In the genomic region with DNA sequence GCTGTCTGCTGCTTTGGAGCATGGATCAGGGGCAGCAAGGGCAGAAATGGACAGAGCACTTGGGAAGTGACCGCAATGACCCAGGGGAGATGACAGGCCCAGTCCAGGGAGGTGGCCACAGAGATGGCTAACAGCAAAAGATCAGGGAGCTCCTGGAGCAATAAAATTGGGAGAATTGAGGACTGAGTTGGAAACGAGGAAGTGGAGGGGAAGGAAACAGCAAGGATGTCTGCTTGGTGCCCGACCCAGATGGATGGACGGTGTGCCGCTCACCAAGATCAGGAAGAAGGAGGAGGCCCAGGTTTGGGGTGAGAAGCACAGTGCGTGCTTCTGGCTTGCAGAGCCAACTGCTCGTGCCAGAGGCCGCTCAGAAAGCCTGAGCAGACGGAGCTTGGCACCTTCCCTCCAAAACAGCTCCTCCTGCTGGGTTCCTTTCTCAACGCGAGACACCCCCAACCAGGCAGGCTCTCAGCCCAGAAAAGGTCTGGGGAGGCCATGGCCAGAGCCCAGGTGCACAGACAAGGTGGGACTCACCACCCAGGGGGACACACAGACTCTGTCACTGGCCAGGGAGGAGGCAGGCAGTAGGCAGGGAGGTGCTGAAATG, we compare ENCODE assay signal across 9 cellular contexts. TPM values are rescaled to one million over a fixed set of nuclear protein-coding genes. Genes with fewer than 3 reads are reported as not detected.
A peak's percentile ranks its signal among the peaks of the same experiment; 100 is the strongest.
DNase-seq lines count a peak whose midpoint lies in the region; ATAC-seq and TF ChIP-seq lines count a peak whose summit lies in the region.
"Had no signal": no experiment of that assay in that cellular context is flagged by ENCODE, and none has a peak within 500 bp of the region (broad histone marks: within the 10 kb centered on the region; RNA-seq: fewer than 3 reads in every experiment).

No MANE protein-coding gene starts in this region.

- CTCF ChIA-PET in SK-N-SH (lab: Yijun Ruan, JAX): interaction anchor here (0.7 to 14.2 kb wide), 12 partner anchors 7 to 269 kb away, joined by 3 to 209 read pairs (median 4); no protein-coding TSS in a partner anchor

- TF ChIP-seq EP300 in SK-N-SH (IDR thresholded peaks at IDR 0.05; ENCODE audit: borderline replicate concordance in 1 of 2, low read depth in 1 of 2, low read length in 1 of 2): no peak

- POLR2A ChIA-PET in SK-N-SH (lab: Yijun Ruan, JAX): interaction anchor here (0.7 kb wide), 1 partner anchor 13 kb away, joined by 3 read pairs; no protein-coding TSS in a partner anchor

- WGBS in SK-N-SH (ENCODE audit: low lambda C conversion rate): 78% methylated on average over 11 of the region's 11 CpGs
- WGBS in testis, 2 donors: 24 to 41% methylated on average over 11 of the region's 11 CpGs

- DNase-seq in Right ventricle myocardium inferior (ENCODE audit: missing footprints) (no peak), right atrium auricular region (ENCODE audit: low spot score) (no peak), SK-N-SH (peak; percentile 56), fibroblast of mammary gland (ENCODE audit: low read depth) (peak; percentile 42), testis (peak; percentile 71)
- DNase-seq: NCI-H2081 treated with DMSO at 0.1 percent for 48 hours had no signal

- H3K79me2 ChIP-seq in SK-N-SH (ENCODE audit: insufficient read depth): no peaks in the 10 kb centered on the region

- no peak overlapping the region for H3K4me2 ChIP-seq in SK-N-SH

- no peaks in the 10 kb centered on the region for H3K36me3 ChIP-seq in right atrium auricular region
- no peaks in the 10 kb centered on the region for H3K36me3 ChIP-seq in SK-N-SH (replicated peaks in 1 of 2; ENCODE audit: control insufficient read depth in 1 of 2, insufficient read depth in 2 of 2, low read length in 1 of 2)
- no peaks in the 10 kb centered on the region for H3K36me3 ChIP-seq in testis (ENCODE audit: low read depth, missing control alignments)

- no peak overlapping the region for H2AFZ ChIP-seq in SK-N-SH (ENCODE audit: low read depth)

- TF ChIP-seq CTCF in right atrium auricular region (IDR thresholded peaks at IDR 0.05): peak in 1 of 2 donors; percentile 45
- TF ChIP-seq CTCF in SK-N-SH (IDR thresholded peaks at IDR 0.05): peak; percentile 27
- TF ChIP-seq CTCF in fibroblast of mammary gland (conservative IDR thresholded peaks at IDR 0.05; ENCODE audit: control insufficient read depth, insufficient read depth, low read depth, low read length): peak; percentile 31
- TF ChIP-seq CTCF in testis (IDR thresholded peaks at IDR 0.05): peak in 2 of 3 experiments; percentile 22 to 34

- H3K27ac ChIP-seq in right atrium auricular region: no peak overlapping the region
- no peak overlapping the region for H3K27ac ChIP-seq in SK-N-SH (ENCODE audit: low read depth in 2 of 2, low read length in 1 of 2)
- no peak overlapping the region for H3K27ac ChIP-seq in testis

- H3K4me1 ChIP-seq in right atrium auricular region (no peaks in the 10 kb centered on the region), SK-N-SH (ENCODE audit: control insufficient read depth in 1 of 2, insufficient read depth in 2 of 2, low read depth in 1 of 2, low read length in 1 of 2) (peaks cover 0 to 7% of the 10 kb centered on the region in 2 experiments; a peak in 2 of 4 replicates), testis (peaks cover 8% of the 10 kb centered on the region)

- TF ChIP-seq RAD21 in SK-N-SH (IDR thresholded peaks at IDR 0.05; ENCODE audit: low read length): peak; percentile 38

- TF ChIP-seq POLR2A in testis (IDR thresholded peaks at IDR 0.05): no peak

- intact Hi-C loops in Right ventricle myocardium inferior (cut with DNase I): loop anchor here (10.0 kb wide), 1 partner anchor 268 kb away; no protein-coding TSS in a partner anchor
- intact Hi-C loops in testis (cut with DNase I; ENCODE audit: low total_unique reads): no loop called here

- H3F3A ChIP-seq in SK-N-SH (replicated peaks; ENCODE audit: insufficient read depth): peaks cover 4% of the 10 kb centered on the region

- no peak overlapping the region for H3K4me3 ChIP-seq in right atrium auricular region
- H3K4me3 ChIP-seq in SK-N-SH (ENCODE audit: low read depth in 2 of 2, low read length in 1 of 2): no peak overlapping the region
- H3K4me3 ChIP-seq in fibroblast of mammary gland (ENCODE audit: control insufficient read depth, low read depth, low read length): no peak overlapping the region
- no peak overlapping the region for H3K4me3 ChIP-seq in testis

- H3K9me3 ChIP-seq in right atrium auricular region (no peaks in the 10 kb centered on the region), SK-N-SH (no peaks in the 10 kb centered on the region), testis (no peaks in the 10 kb centered on the region)

- H3K9ac ChIP-seq in SK-N-SH: no peak overlapping the region

- H4K20me1 ChIP-seq in SK-N-SH (ENCODE audit: insufficient read depth): no peaks in the 10 kb centered on the region

- ATAC-seq in Right ventricle myocardium inferior (peak; percentile 77), HG03378 (IDR thresholded peaks at IDR 0.05; ENCODE audit: unreplicated experiment) (no peak), HG03097 (IDR thresholded peaks at IDR 0.05; ENCODE audit: low FRiP score, unreplicated experiment) (no peak)
- no peak for ATAC-seq in activated CD4-positive, CD25-positive, alpha-beta regulatory T cell treated with anti-CD3 and anti-CD28 coated beads, Interleukin-2, amount 50 U/mL, for 24 hours

- H3K9me2 ChIP-seq in SK-N-SH: no peaks in the 10 kb centered on the region

- no peaks in the 10 kb centered on the region for H3K27me3 ChIP-seq in right atrium auricular region
- no peaks in the 10 kb centered on the region for H3K27me3 ChIP-seq in SK-N-SH (ENCODE audit: insufficient read depth)
- H3K27me3 ChIP-seq in testis: no peaks in the 10 kb centered on the region

TF ChIP-seq in SK-N-SH, 30 proteins besides CTCF, POLR2A, EP300 and RAD21:
- TF ChIP-seq, protein P1, sequence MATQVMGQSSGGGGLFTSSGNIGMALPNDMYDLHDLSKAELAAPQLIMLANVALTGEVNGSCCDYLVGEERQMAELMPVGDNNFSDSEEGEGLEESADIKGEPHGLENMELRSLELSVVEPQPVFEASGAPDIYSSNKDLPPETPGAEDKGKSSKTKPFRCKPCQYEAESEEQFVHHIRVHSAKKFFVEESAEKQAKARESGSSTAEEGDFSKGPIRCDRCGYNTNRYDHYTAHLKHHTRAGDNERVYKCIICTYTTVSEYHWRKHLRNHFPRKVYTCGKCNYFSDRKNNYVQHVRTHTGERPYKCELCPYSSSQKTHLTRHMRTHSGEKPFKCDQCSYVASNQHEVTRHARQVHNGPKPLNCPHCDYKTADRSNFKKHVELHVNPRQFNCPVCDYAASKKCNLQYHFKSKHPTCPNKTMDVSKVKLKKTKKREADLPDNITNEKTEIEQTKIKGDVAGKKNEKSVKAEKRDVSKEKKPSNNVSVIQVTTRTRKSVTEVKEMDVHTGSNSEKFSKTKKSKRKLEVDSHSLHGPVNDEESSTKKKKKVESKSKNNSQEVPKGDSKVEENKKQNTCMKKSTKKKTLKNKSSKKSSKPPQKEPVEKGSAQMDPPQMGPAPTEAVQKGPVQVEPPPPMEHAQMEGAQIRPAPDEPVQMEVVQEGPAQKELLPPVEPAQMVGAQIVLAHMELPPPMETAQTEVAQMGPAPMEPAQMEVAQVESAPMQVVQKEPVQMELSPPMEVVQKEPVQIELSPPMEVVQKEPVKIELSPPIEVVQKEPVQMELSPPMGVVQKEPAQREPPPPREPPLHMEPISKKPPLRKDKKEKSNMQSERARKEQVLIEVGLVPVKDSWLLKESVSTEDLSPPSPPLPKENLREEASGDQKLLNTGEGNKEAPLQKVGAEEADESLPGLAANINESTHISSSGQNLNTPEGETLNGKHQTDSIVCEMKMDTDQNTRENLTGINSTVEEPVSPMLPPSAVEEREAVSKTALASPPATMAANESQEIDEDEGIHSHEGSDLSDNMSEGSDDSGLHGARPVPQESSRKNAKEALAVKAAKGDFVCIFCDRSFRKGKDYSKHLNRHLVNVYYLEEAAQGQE (IDR thresholded peaks at IDR 0.05; ENCODE audit: low read depth, low read length): no peak
- TF ChIP-seq SMC3 (IDR thresholded peaks at IDR 0.05; ENCODE audit: low read depth, low read length): peak; percentile 26; the same call in 1 of the 2 replicates
- TF ChIP-seq FOXM1 (IDR thresholded peaks at IDR 0.05; ENCODE audit: low read depth): no peak
- TF ChIP-seq RXRA (IDR thresholded peaks at IDR 0.05; ENCODE audit: borderline replicate concordance, low read depth): no peak
- no peak for TF ChIP-seq GATA2 (CRISPR knock-in tag; IDR thresholded peaks at IDR 0.05)

RNA-seq across cellular contexts. Expression of a gene that starts 1.7 kb away (rescaled TPM):
- total RNA-seq in Right ventricle myocardium inferior: not detected
- total RNA-seq in right atrium auricular region: not detected
- polyA plus RNA-seq in SK-N-SH (2012; rRNA removed): 0.03 TPM in 1 of 2 replicates, not detected in the other
- not detected in 2 replicates for polyA plus RNA-seq in SK-N-SH (2012; cell fraction: cytosol; rRNA removed)
- not detected in 2 replicates for polyA plus RNA-seq in SK-N-SH (2012; cell fraction: nucleus; rRNA removed)
- under 1 TPM in 1 of 2 donors, not detected in 1; 0.19 TPM for total RNA-seq in testis
- polyA plus RNA-seq in testis (ENCODE audit: insufficient read depth, low read depth, low replicate concordance): not detected

RNA-seq across cellular contexts. Expression of a gene that starts 17.9 kb away (rescaled TPM):
- total RNA-seq in Right ventricle myocardium inferior (not detected), right atrium auricular region (not detected), testis (10 to 100 TPM; 27.5 to 45.7 TPM)
- polyA plus RNA-seq in SK-N-SH (2012; rRNA removed) (not detected in 2 replicates), testis (ENCODE audit: insufficient read depth, low read depth, low replicate concordance) (7.4 TPM)
- polyA plus RNA-seq in SK-N-SH (2012; cell fraction: cytosol; rRNA removed): not detected in 2 replicates
- polyA plus RNA-seq in SK-N-SH (2012; cell fraction: nucleus; rRNA removed): not detected in 2 replicates

RNA-seq across cellular contexts. Expression of a gene that starts 24.8 kb away (rescaled TPM):
- total RNA-seq in Right ventricle myocardium inferior (3.9 TPM), right atrium auricular region (1 to 10 TPM; 3.1 to 6.8 TPM), testis (10 to 100 TPM; 39.2 to 40.5 TPM)
- polyA plus RNA-seq in SK-N-SH (2012; rRNA removed) (26.5 and 27.6 TPM in 2 replicates), testis (ENCODE audit: insufficient read depth, low read depth, low replicate concordance) (25.3 TPM)
- 11.1 and 16.3 TPM in 2 replicates for polyA plus RNA-seq in SK-N-SH (2012; cell fraction: cytosol; rRNA removed)
- polyA plus RNA-seq in SK-N-SH (2012; cell fraction: nucleus; rRNA removed): 31.0 and 67.8 TPM in 2 replicates

RNA-seq across cellular contexts. Expression of a gene that starts 26.8 kb away (rescaled TPM):
- total RNA-seq in Right ventricle myocardium inferior (not detected), right atrium auricular region (under 1 TPM in 1 of 2 donors, not detected in 1; 0.43 TPM), testis (1 to 10 TPM; 5.3 to 5.8 TPM)
- polyA plus RNA-seq in SK-N-SH (2012; rRNA removed) (3.8 and 4.3 TPM in 2 replicates), testis (ENCODE audit: insufficient read depth, low read depth, low replicate concordance) (4.9 TPM)
- polyA plus RNA-seq in SK-N-SH (2012; cell fraction: cytosol; rRNA removed): 1.2 and 3.0 TPM in 2 replicates
- 8.5 and 16.3 TPM in 2 replicates for polyA plus RNA-seq in SK-N-SH (2012; cell fraction: nucleus; rRNA removed)

RNA-seq across cellular contexts. Expression of a gene that starts 31.1 kb away (rescaled TPM):
- total RNA-seq in Right ventricle myocardium inferior (72.3 TPM), right atrium auricular region (100 to 1,000 TPM; 128 to 134 TPM), testis (100 to 1,000 TPM; 355 TPM)
- polyA plus RNA-seq in SK-N-SH (2012; rRNA removed) (380 and 500 TPM in 2 replicates), testis (ENCODE audit: insufficient read depth, low read depth, low replicate concordance) (254 TPM)
- 314 and 316 TPM in 2 replicates for polyA plus RNA-seq in SK-N-SH (2012; cell fraction: cytosol; rRNA removed)
- 380 and 476 TPM in 2 replicates for polyA plus RNA-seq in SK-N-SH (2012; cell fraction: nucleus; rRNA removed)

Comparison
In these comparisons a context has a peak if more than half of its experiments do, and no peak if none do; other contexts are left out.
1. DNase-seq: peak in SK-N-SH (single experiment), fibroblast of mammary gland (single experiment) and testis (single experiment); none in Right ventricle myocardium inferior (single experiment) and right atrium auricular region (single experiment).
2. RNA of a gene that starts 17.9 kb away (total RNA-seq): 27.5 to 45.7 TPM in testis; not detected in Right ventricle myocardium inferior (single experiment) and not detected in right atrium auricular region; every median in the first group is over 10 times any median in the second.